Comparison of ENCODE assay signal across 9 cellular contexts in the genomic region with DNA sequence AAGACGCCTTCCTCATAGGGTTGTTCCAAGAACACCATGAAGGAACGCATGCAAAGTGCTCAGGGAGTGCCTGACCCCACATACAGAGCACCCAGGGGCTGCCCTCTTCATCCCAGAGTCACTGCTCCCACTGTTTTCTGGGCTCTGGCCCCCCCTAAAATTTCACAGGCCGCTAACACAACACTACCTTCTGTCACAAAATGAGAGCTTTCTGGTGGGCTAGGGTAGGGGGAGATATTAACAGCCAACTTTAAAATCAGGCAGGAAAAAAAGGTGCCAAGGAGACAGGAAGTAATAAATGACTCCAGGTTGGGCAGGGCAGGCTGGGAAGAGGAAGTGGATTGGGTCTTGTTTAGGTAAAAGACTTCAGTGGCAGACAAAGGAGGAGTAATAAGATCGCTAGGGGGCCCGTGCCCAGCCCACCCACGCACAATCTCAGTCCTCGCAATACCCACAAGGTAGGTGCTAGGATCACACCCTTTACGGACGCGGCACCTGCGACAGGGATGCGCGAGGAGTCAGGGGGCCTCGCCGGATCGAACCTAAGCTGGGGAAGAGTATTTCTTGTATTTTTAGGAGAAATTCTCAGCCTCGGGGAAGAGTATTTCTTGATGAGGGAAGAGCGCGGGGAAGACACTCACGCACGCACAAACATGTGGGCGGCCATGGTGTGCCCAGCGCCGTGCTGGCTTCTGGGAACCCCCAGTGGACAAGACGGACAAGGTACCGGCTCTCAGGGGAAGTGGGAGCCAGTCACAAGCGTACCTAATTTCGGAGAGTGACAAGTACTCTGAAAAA. TPM values are rescaled to one million over a fixed set of nuclear protein-coding genes. Genes with fewer than 3 reads are reported as not detected.
DNase-seq lines count a peak whose midpoint lies in the region; ATAC-seq and TF ChIP-seq lines count a peak whose summit lies in the region.
"Had no signal": no experiment of that assay in that cellular context is flagged by ENCODE, and none has a peak within 500 bp of the region (broad histone marks: within the 10 kb centered on the region; RNA-seq: fewer than 3 reads in every experiment).

No MANE protein-coding gene starts in this region.

- 68 to 77% methylated on average over 8 to 18 of the region's 28 CpGs for WGBS in gastroesophageal sphincter (ENCODE audit: low coverage in 1 of 2), 2 donors
- 39 to 43% methylated on average over 28 of the region's 28 CpGs for WGBS in sigmoid colon, 2 donors

- TF ChIP-seq POLR2A in gastroesophageal sphincter (IDR thresholded peaks at IDR 0.05) (no peak), sigmoid colon (IDR thresholded peaks at IDR 0.05) (no peak)

- H3K36me3 Mint-ChIP-seq in activated CD4-positive, alpha-beta T cell treated with anti-CD3 and anti-CD28 coated beads for 36 hours (ENCODE audit: low read depth) = peaks cover 18% of the 10 kb centered on the region
- peaks cover 9% of the 10 kb centered on the region for H3K36me3 Mint-ChIP-seq in activated B cell treated with CpG ODN at 0.5 μM for 24 hours (ENCODE audit: low read depth)

- H3K4me1 ChIP-seq in gastroesophageal sphincter (peaks cover 0 to 38% (median 8%) of the 10 kb centered on the region in 3 donors), sigmoid colon (peaks cover 0 to 20% (median 20%) of the 10 kb centered on the region in 4 donors)

- peaks cover 38% of the 10 kb centered on the region for H3K4me1 Mint-ChIP-seq in activated CD4-positive, alpha-beta T cell treated with anti-CD3 and anti-CD28 coated beads for 36 hours
- H3K4me1 Mint-ChIP-seq in activated B cell treated with CpG ODN at 0.5 μM for 24 hours = peaks cover 30% of the 10 kb centered on the region

- no peak for ATAC-seq in activated CD4-positive, alpha-beta T cell treated with anti-CD3 and anti-CD28 coated beads for 36 hours
- ATAC-seq in activated B cell treated with CpG ODN at 0.5 μM for 24 hours (ENCODE audit: low read depth) = no peak
- ATAC-seq in gastroesophageal sphincter = no peak

- TF ChIP-seq CTCF in activated B cell treated with CpG ODN at 0.5 μM for 24 hours (IDR thresholded peaks at IDR 0.05) (no peak), gastroesophageal sphincter (IDR thresholded peaks at IDR 0.05) (no peak), sigmoid colon (IDR thresholded peaks at IDR 0.05) (no peak)

- POLR2A ChIA-PET in activated CD4-positive, alpha-beta T cell treated with anti-CD3 and anti-CD28 coated beads for 36 hours (lab: Charles Lee) = no interaction called here
- POLR2A ChIA-PET in activated B cell treated with CpG ODN at 0.5 μM for 24 hours (lab: Charles Lee) = interaction anchor here (0.6 to 2.9 kb wide), 8 partner anchors 9 to 348 kb away, joined by 3 to 20 read pairs (median 6); a partner anchor contains a TSS

- H3K9me3 Mint-ChIP-seq in activated CD4-positive, alpha-beta T cell treated with anti-CD3 and anti-CD28 coated beads for 36 hours (ENCODE audit: low read depth) = no peaks in the 10 kb centered on the region
- no peaks in the 10 kb centered on the region for H3K9me3 Mint-ChIP-seq in activated B cell treated with CpG ODN at 0.5 μM for 24 hours

- H3K27ac ChIP-seq in gastroesophageal sphincter (peak overlapping the region; percentile 5 to 94 (median 86)), sigmoid colon (peak overlapping the region; percentile 83 to 90 (median 86))

- DNase-seq in activated CD4-positive, alpha-beta T cell treated with anti-CD3 and anti-CD28 coated beads for 36 hours = peak; percentile 63
- no peak for DNase-seq in activated CD4-positive, alpha-beta T cell treated with anti-CD3 and anti-CD28 coated beads for 1 hour
- DNase-seq in activated B cell treated with CpG ODN at 0.5 μM for 24 hours = no peak
- no peak for DNase-seq in sigmoid colon
- DNase-seq in DMS 273 treated with DMSO at 0.1 percent for 48 hours (lab: John Stamatoyannopoulos, UW) = no peak
- DNase-seq in middle frontal gyrus (ENCODE audit: extremely low spot score, low spot score) = no peak
- DNase-seq in NK-92 treated with Interleukin-12 subunit alpha and Interleukin-12 subunit beta, amount 100 ng/mL, for 24 hours (lab: John Stamatoyannopoulos, UW) = no peak

- H3K4me3 Mint-ChIP-seq in activated CD4-positive, alpha-beta T cell treated with anti-CD3 and anti-CD28 coated beads for 36 hours = peak overlapping the region; percentile 80
- peak overlapping the region; percentile 85 for H3K4me3 Mint-ChIP-seq in activated B cell treated with CpG ODN at 0.5 μM for 24 hours

- CTCF ChIA-PET in activated CD4-positive, alpha-beta T cell treated with anti-CD3 and anti-CD28 coated beads for 36 hours (lab: Charles Lee) = no interaction called here
- CTCF ChIA-PET in activated B cell treated with CpG ODN at 0.5 μM for 24 hours (lab: Charles Lee) = no interaction called here

- H3K4me3 ChIP-seq in gastroesophageal sphincter = peak overlapping the region; percentile 22 to 77
- H3K4me3 ChIP-seq in sigmoid colon = peak overlapping the region; percentile 40 to 96 (median 89)

- H3K36me3 ChIP-seq in gastroesophageal sphincter = no peaks in the 10 kb centered on the region
- H3K36me3 ChIP-seq in sigmoid colon = no peaks in the 10 kb centered on the region

- peak overlapping the region; percentile 97 for H3K27ac Mint-ChIP-seq in activated CD4-positive, alpha-beta T cell treated with anti-CD3 and anti-CD28 coated beads for 36 hours
- H3K27ac Mint-ChIP-seq in activated B cell treated with CpG ODN at 0.5 μM for 24 hours = peak overlapping the region; percentile 90

- H3K27me3 ChIP-seq in gastroesophageal sphincter (no peaks in the 10 kb centered on the region), sigmoid colon (no peaks in the 10 kb centered on the region)

- H3K9me3 ChIP-seq in gastroesophageal sphincter (no peaks in the 10 kb centered on the region), sigmoid colon (no peaks in the 10 kb centered on the region)

- TF ChIP-seq EP300 in gastroesophageal sphincter (IDR thresholded peaks at IDR 0.05) (no peak), sigmoid colon (IDR thresholded peaks at IDR 0.05) (no peak)

- no peaks in the 10 kb centered on the region for H3K27me3 Mint-ChIP-seq in activated CD4-positive, alpha-beta T cell treated with anti-CD3 and anti-CD28 coated beads for 36 hours
- no peaks in the 10 kb centered on the region for H3K27me3 Mint-ChIP-seq in activated B cell treated with CpG ODN at 0.5 μM for 24 hours

- intact Hi-C loops in activated CD4-positive, alpha-beta T cell treated with anti-CD3 and anti-CD28 coated beads for 36 hours (cut with DNase I, micrococcal nuclease) = loop anchor here (1.0 kb wide), 7 partner anchors 9 to 727 kb away; a partner anchor contains a TSS
- intact Hi-C loops in activated B cell treated with CpG ODN at 0.5 μM for 24 hours (cut with micrococcal nuclease) (loop anchor here (1.0 to 5.0 kb wide), 7 partner anchors 9 to 147 kb away; a partner anchor contains a TSS), sigmoid colon (cut with DNase I) (loop anchor here (5.0 kb wide), 1 partner anchor 37 kb away; no protein-coding TSS in a partner anchor)

RNA-seq across cellular contexts. Expression of a gene that starts 0.9 kb away (rescaled TPM):
- total RNA-seq in activated CD4-positive, alpha-beta T cell treated with anti-CD3 and anti-CD28 coated beads for 36 hours = 10 to 100 TPM; 25.5 to 29.0 TPM
- total RNA-seq in activated B cell treated with CpG ODN at 0.5 μM for 24 hours = 49.7 and 59.3 TPM in 2 replicates
- 10 to 100 TPM; 17.4 to 82.9 (median 29.6) TPM for total RNA-seq in gastroesophageal sphincter
- total RNA-seq in sigmoid colon = 100 to 1,000 TPM in 1 of 4 donors, 10 to 100 TPM in 3; 12.8 to 126 (median 38.8) TPM
- 10 to 100 TPM in 2 of 3 donors, 1 to 10 TPM in 1; 7.2 to 43.5 (median 12.5) TPM for polyA plus RNA-seq in sigmoid colon

RNA-seq across cellular contexts. Expression of a gene that starts 24.1 kb away (rescaled TPM):
- not detected for total RNA-seq in activated CD4-positive, alpha-beta T cell treated with anti-CD3 and anti-CD28 coated beads for 36 hours
- total RNA-seq in activated B cell treated with CpG ODN at 0.5 μM for 24 hours (1.4 and 1.6 TPM in 2 replicates), gastroesophageal sphincter (not detected), sigmoid colon (not detected)
- under 1 TPM in 1 of 3 donors, not detected in 2; 0.98 TPM for polyA plus RNA-seq in sigmoid colon
- polyA plus RNA-seq: adipose tissue had no signal
